In genomic region chr15:95559875-95560394, GRCh38 we compare ENCODE assay signal across 1 cellular context.
TF ChIP-seq lines count a peak whose summit lies in the region.

No MANE protein-coding gene starts in this region.

TF ChIP-seq in HEK293, 187 proteins besides CTCF, POLR2A, EP300 and RAD21 (continued from another document):
- no peak for TF ChIP-seq ZNF777 (tag by site-specific recombination; IDR thresholded peaks at IDR 0.05; ENCODE audit: borderline replicate concordance)
- no peak for TF ChIP-seq MZF1 (tag by site-specific recombination; IDR thresholded peaks at IDR 0.05; ENCODE audit: borderline replicate concordance)
- peak; percentile 43; the same call in 1 of the 2 replicates for TF ChIP-seq YY2 (tag by site-specific recombination; IDR thresholded peaks at IDR 0.05)
- peak; percentile 55; the same call in 1 of the 2 replicates for TF ChIP-seq ZNF24 (tag by site-specific recombination; IDR thresholded peaks at IDR 0.05)
- TF ChIP-seq ZSCAN4 (tag by site-specific recombination; IDR thresholded peaks at IDR 0.05), result no peak; the same call in 1 of the 2 replicates
- TF ChIP-seq SP2 (tag by site-specific recombination; IDR thresholded peaks at IDR 0.05), result no peak
- TF ChIP-seq BCL11A (tag by site-specific recombination; IDR thresholded peaks at IDR 0.05; ENCODE audit: low read depth), result peak; percentile 83; the same call in 1 of the 2 replicates
- peak; percentile 67; the same call in 1 of the 2 replicates for TF ChIP-seq OSR2 (tag by site-specific recombination; IDR thresholded peaks at IDR 0.05)
- no peak for TF ChIP-seq ZNF473 (tag by site-specific recombination; IDR thresholded peaks at IDR 0.05)
- no peak for TF ChIP-seq ZBTB8A (tag by site-specific recombination; IDR thresholded peaks at IDR 0.05)
- TF ChIP-seq ZSCAN30 (tag by site-specific recombination; IDR thresholded peaks at IDR 0.05), result 0 out of 2 replicates have a peak, but pooled peaks have one; percentile 11
- no peak for TF ChIP-seq ZNF404 (tag by site-specific recombination; IDR thresholded peaks at IDR 0.05)
